Comparison of ENCODE assay signal across 14 cellular contexts in the genomic region with DNA sequence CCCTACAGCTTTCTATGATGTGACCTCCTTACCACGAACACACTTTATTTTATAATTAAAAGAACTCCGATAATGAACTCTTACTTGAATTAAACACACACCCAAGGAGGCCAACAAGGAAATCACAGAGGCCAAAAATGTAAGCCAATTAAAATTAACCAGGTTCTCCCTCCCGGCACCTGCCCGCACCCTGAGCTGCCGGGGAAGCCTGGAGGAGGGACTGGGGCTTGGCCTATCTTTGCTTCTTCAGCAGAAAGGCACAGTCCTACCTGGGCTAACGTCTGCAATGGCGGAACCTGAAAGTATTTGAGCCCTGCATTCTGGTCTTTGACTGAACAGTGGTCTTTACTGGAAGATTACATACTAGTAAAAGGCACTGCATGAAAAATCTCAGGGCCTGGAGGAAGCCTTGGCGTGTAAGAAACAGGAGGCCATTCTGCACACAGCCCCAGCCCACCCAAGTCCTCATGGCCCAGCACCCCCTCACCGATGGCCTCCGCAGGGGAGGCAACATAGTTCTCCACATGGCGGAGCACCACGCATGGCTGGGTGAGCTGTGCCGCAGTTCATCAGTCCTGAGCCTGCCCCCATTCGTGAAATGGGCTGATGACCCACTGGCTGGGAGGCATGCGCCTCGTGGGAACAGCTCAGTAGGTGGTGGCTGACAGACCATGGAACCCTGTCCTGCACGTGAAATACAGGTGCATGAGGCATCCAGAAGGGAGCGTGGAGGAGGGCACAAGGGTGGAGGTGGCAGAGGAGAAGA.
DNase-seq lines count a peak whose midpoint lies in the region; ATAC-seq and TF ChIP-seq lines count a peak whose summit lies in the region.
"Had no signal": no experiment of that assay in that cellular context is flagged by ENCODE, and none has a peak within 500 bp of the region (broad histone marks: within the 10 kb centered on the region; RNA-seq: fewer than 3 reads in every experiment).

No MANE protein-coding gene starts in this region.

- H3K36me3 Mint-ChIP-seq in natural killer cell treated with Interleukin-12 subunit alpha and Interleukin-12 subunit beta and Interleukin-15 and Interleukin-18, amount 100 ng/mL, for 72 hours = no peaks in the 10 kb centered on the region
- H3K36me3 Mint-ChIP-seq in natural killer cell (no peaks in the 10 kb centered on the region), endodermal cell (ENCODE audit: low read depth) (no peaks in the 10 kb centered on the region)
- H3K36me3 Mint-ChIP-seq in activated T-helper 1 cell treated with anti-CD3 and anti-CD28 coated beads, Interleukin-12 subunit alpha, Interleukin-12 subunit beta, Interleukin-2, Interleukin-4 antibody, amounts not matched to agents 30 ng/mL and 10 ng/mL and 1 ng/mL, durations not matched to agents 14 hours and 24 hours and 36 hours (ENCODE audit: low read depth) = no peaks in the 10 kb centered on the region
- H3K36me3 Mint-ChIP-seq: CD8-positive, alpha-beta memory T cell had no signal

- no peaks in the 10 kb centered on the region for H3K36me3 ChIP-seq in endodermal cell (ENCODE audit: control insufficient read depth, insufficient read depth, low read length)
- H3K36me3 ChIP-seq in mucosa of descending colon (ENCODE audit: low read depth) = no peaks in the 10 kb centered on the region

- H3K27ac Mint-ChIP-seq in natural killer cell treated with Interleukin-12 subunit alpha and Interleukin-12 subunit beta and Interleukin-15 and Interleukin-18, amount 100 ng/mL, for 72 hours = no peak overlapping the region
- H3K27ac Mint-ChIP-seq in natural killer cell = no peak overlapping the region
- no peak overlapping the region for H3K27ac Mint-ChIP-seq in endodermal cell
- H3K27ac Mint-ChIP-seq in activated T-helper 1 cell treated with anti-CD3 and anti-CD28 coated beads, Interleukin-12 subunit alpha, Interleukin-12 subunit beta, Interleukin-2, Interleukin-4 antibody, amounts not matched to agents 30 ng/mL and 10 ng/mL and 1 ng/mL, durations not matched to agents 14 hours and 24 hours and 36 hours = no peak overlapping the region
- H3K27ac Mint-ChIP-seq: CD8-positive, alpha-beta memory T cell; HFFc6 had no signal

- ATAC-seq in natural killer cell treated with Interleukin-12 subunit alpha and Interleukin-12 subunit beta and Interleukin-15 and Interleukin-18, amount 100 ng/mL, for 72 hours = peak; percentile 31 to 46
- no peak for ATAC-seq in natural killer cell
- peak; percentile 65 for ATAC-seq in mucosa of descending colon

- no peak overlapping the region for H3K4me3 Mint-ChIP-seq in natural killer cell treated with Interleukin-12 subunit alpha and Interleukin-12 subunit beta and Interleukin-15 and Interleukin-18, amount 100 ng/mL, for 72 hours
- no peak overlapping the region for H3K4me3 Mint-ChIP-seq in natural killer cell
- H3K4me3 Mint-ChIP-seq in endodermal cell = no peak overlapping the region
- no peak overlapping the region for H3K4me3 Mint-ChIP-seq in activated T-helper 1 cell treated with anti-CD3 and anti-CD28 coated beads, Interleukin-12 subunit alpha, Interleukin-12 subunit beta, Interleukin-2, Interleukin-4 antibody, amounts not matched to agents 30 ng/mL and 10 ng/mL and 1 ng/mL, durations not matched to agents 14 hours and 24 hours and 36 hours
- H3K4me3 Mint-ChIP-seq: CD8-positive, alpha-beta memory T cell; HFFc6 had no signal

- H3K4me1 ChIP-seq in endodermal cell (ENCODE audit: control insufficient read depth, insufficient read depth, low read length) = no peaks in the 10 kb centered on the region
- peaks cover 11% of the 10 kb centered on the region for H3K4me1 ChIP-seq in mucosa of descending colon (ENCODE audit: low read depth)

- no peaks in the 10 kb centered on the region for H3K27me3 ChIP-seq in endodermal cell (ENCODE audit: control insufficient read depth, insufficient read depth, low read length, poor library complexity, severe bottlenecking)

- H3K27ac ChIP-seq in endodermal cell (ENCODE audit: low read depth, low read length) = no peak overlapping the region
- H3K27ac ChIP-seq: KMS-11 had no signal

- H3K4me3 ChIP-seq in endodermal cell (ENCODE audit: low read length) (no peak overlapping the region), mucosa of descending colon (no peak overlapping the region)

- no peak overlapping the region for H3K9ac ChIP-seq in endodermal cell (ENCODE audit: extremely low read depth, low read length, poor library complexity, severe bottlenecking)
- H3K9ac ChIP-seq: KMS-11 had no signal

- no peaks in the 10 kb centered on the region for H3K9me3 ChIP-seq in endodermal cell (ENCODE audit: control insufficient read depth, low read length)
- no peaks in the 10 kb centered on the region for H3K9me3 ChIP-seq in mucosa of descending colon

- WGBS in endodermal cell (ENCODE audit: insufficient coverage in 1 of 2, insufficient read length in 1 of 2), 2 experiments = 92 to 93% methylated on average over 13 to 18 of the region's 18 CpGs

- intact Hi-C loops in natural killer cell (cut with micrococcal nuclease) (no loop called here), mucosa of descending colon (cut with DNase I, micrococcal nuclease) (no loop called here)
- intact Hi-C loops in activated T-helper 1 cell treated with anti-CD3 and anti-CD28 coated beads, Interleukin-12 subunit alpha, Interleukin-12 subunit beta, Interleukin-2, Interleukin-4 antibody, amounts not matched to agents 30 ng/mL and 10 ng/mL and 1 ng/mL, durations not matched to agents 14 hours and 24 hours and 36 hours (cut with micrococcal nuclease) = no loop called here

- H3K27me3 Mint-ChIP-seq in natural killer cell treated with Interleukin-12 subunit alpha and Interleukin-12 subunit beta and Interleukin-15 and Interleukin-18, amount 100 ng/mL, for 72 hours = peaks cover under 1% of the 10 kb centered on the region in 2 donors
- peaks cover 6 to 9% of the 10 kb centered on the region in 2 donors for H3K27me3 Mint-ChIP-seq in natural killer cell (ENCODE audit: low read depth in 2 of 2)
- no peaks in the 10 kb centered on the region for H3K27me3 Mint-ChIP-seq in endodermal cell (ENCODE audit: insufficient read depth)
- H3K27me3 Mint-ChIP-seq in activated T-helper 1 cell treated with anti-CD3 and anti-CD28 coated beads, Interleukin-12 subunit alpha, Interleukin-12 subunit beta, Interleukin-2, Interleukin-4 antibody, amounts not matched to agents 30 ng/mL and 10 ng/mL and 1 ng/mL, durations not matched to agents 14 hours and 24 hours and 36 hours (ENCODE audit: insufficient read depth) = peaks cover under 1% of the 10 kb centered on the region

- H3K9me3 Mint-ChIP-seq in natural killer cell treated with Interleukin-12 subunit alpha and Interleukin-12 subunit beta and Interleukin-15 and Interleukin-18, amount 100 ng/mL, for 72 hours = no peaks in the 10 kb centered on the region
- no peaks in the 10 kb centered on the region for H3K9me3 Mint-ChIP-seq in natural killer cell
- H3K9me3 Mint-ChIP-seq in endodermal cell = no peaks in the 10 kb centered on the region
- H3K9me3 Mint-ChIP-seq in activated T-helper 1 cell treated with anti-CD3 and anti-CD28 coated beads, Interleukin-12 subunit alpha, Interleukin-12 subunit beta, Interleukin-2, Interleukin-4 antibody, amounts not matched to agents 30 ng/mL and 10 ng/mL and 1 ng/mL, durations not matched to agents 14 hours and 24 hours and 36 hours = no peaks in the 10 kb centered on the region
- H3K9me3 Mint-ChIP-seq: CD8-positive, alpha-beta memory T cell; HFFc6 had no signal

- H3K4me1 Mint-ChIP-seq in natural killer cell treated with Interleukin-12 subunit alpha and Interleukin-12 subunit beta and Interleukin-15 and Interleukin-18, amount 100 ng/mL, for 72 hours (ENCODE audit: low read depth in 2 of 2) = peaks cover 0 to 9% of the 10 kb centered on the region in 2 donors
- H3K4me1 Mint-ChIP-seq in natural killer cell (peaks cover 0 to 9% of the 10 kb centered on the region in 2 donors), endodermal cell (peaks cover 35% of the 10 kb centered on the region)
- peaks cover 14% of the 10 kb centered on the region for H3K4me1 Mint-ChIP-seq in activated T-helper 1 cell treated with anti-CD3 and anti-CD28 coated beads, Interleukin-12 subunit alpha, Interleukin-12 subunit beta, Interleukin-2, Interleukin-4 antibody, amounts not matched to agents 30 ng/mL and 10 ng/mL and 1 ng/mL, durations not matched to agents 14 hours and 24 hours and 36 hours (ENCODE audit: low read depth)

- no peak for TF ChIP-seq CTCF in natural killer cell (IDR thresholded peaks at IDR 0.05)
- TF ChIP-seq CTCF in endodermal cell (conservative IDR thresholded peaks at IDR 0.05) = no peak
- TF ChIP-seq CTCF in mucosa of descending colon (IDR thresholded peaks at IDR 0.05) = no peak
- no peak for TF ChIP-seq CTCF in GM20000 (IDR thresholded peaks at IDR 0.05; ENCODE audit: extremely low read depth, missing control alignments)

- no peak for DNase-seq in natural killer cell treated with Interleukin-12 subunit alpha and Interleukin-12 subunit beta and Interleukin-15 and Interleukin-18, amount 100 ng/mL, for 72 hours (ENCODE audit: low spot score)
- DNase-seq in natural killer cell (no peak), endodermal cell (peak; percentile 52), mucosa of descending colon (no peak), GM20000 (ENCODE audit: low spot score) (no peak)
- no peak for DNase-seq in activated T-helper 1 cell treated with anti-CD3 and anti-CD28 coated beads, Interleukin-12 subunit alpha, Interleukin-12 subunit beta, Interleukin-2, Interleukin-4 antibody, amounts not matched to agents 30 ng/mL and 10 ng/mL and 1 ng/mL, durations not matched to agents 14 hours and 24 hours and 36 hours (ENCODE audit: low spot score)
- no peak for DNase-seq in activated naive CD4-positive, alpha-beta T cell treated with Interleukin-2 at 50 U/mL for 16 hours
- DNase-seq: C1 segment of cervical spinal cord; CD8-positive, alpha-beta memory T cell; HFFc6; NCI-H1417 treated with DMSO at 0.1 percent for 48 hours; NCI-H1930; NCI-H226 had no signal

Comparison
In these comparisons a context has a peak if more than half of its experiments do, and no peak if none do; other contexts are left out.
1. ATAC-seq: peak in natural killer cell treated with Interleukin-12 subunit alpha and Interleukin-12 subunit beta and Interleukin-15 and Interleukin-18, amount 100 ng/mL, for 72 hours (2 of 2) and mucosa of descending colon (single experiment); none in natural killer cell (0 of 3).